18 cellular contexts compared by ENCODE assay signal in the genomic region with DNA sequence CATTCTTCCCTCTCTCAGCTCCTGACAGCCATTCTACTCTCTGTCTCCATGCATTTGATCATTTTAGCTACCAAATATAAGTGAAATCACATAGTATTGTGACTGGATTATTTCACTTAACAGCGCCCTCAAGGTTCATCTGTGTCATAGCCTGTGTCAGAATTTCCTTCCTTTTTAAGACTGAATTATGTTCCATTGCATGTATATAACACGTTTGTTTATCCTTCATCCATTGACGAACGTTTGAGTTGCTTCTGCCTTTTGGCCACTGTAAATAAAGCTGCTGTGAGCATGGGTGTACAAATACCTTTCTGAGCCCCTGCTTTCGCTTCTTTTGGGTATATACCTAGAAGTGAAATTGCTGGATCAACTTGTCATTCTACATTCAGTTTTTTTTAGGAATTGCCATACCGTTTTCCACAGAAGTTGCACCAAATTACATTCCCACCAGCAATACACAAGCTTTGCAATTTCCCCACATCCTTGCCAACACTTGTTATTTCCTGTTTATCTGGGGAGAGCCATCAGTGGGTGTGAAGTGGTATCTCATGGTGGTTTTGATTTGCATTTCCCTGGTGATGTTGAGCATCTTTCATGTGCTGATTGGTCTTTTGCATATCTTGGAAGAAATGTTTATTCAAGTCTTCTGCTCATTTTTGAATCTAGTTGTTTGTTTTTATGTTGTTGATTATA. TPM values are rescaled to one million over a fixed set of nuclear protein-coding genes. Genes with fewer than 3 reads are reported as not detected.
DNase-seq lines count a peak whose midpoint lies in the region; ATAC-seq and TF ChIP-seq lines count a peak whose summit lies in the region.
"Had no signal": no experiment of that assay in that cellular context is flagged by ENCODE, and none has a peak within 500 bp of the region (broad histone marks: within the 10 kb centered on the region; RNA-seq: fewer than 3 reads in every experiment).

No MANE protein-coding gene starts in this region.

- peaks cover 5% of the 10 kb centered on the region for H3K4me1 Mint-ChIP-seq in activated T-cell treated with anti-CD3 and anti-CD28 coated beads, Interleukin-2, amount 50 U/mL, for 72 hours (ENCODE audit: low read depth)
- peaks cover 16% of the 10 kb centered on the region for H3K4me1 Mint-ChIP-seq in activated T-cell treated with anti-CD3 and anti-CD28 coated beads, Interleukin-2, amount 50 U/mL, for 4 hours (ENCODE audit: low read depth)
- H3K4me1 Mint-ChIP-seq in T-helper 2 cell treated with Interferon-gamma antibody and Interleukin-4, amounts not matched to agents 5 μg/mL and 100 μg/mL, for 36 hours (ENCODE audit: low read depth): peaks cover 15% of the 10 kb centered on the region
- H3K4me1 Mint-ChIP-seq in stimulated activated effector memory CD8-positive, alpha-beta T cell treated with anti-CD3 and anti-CD28 coated beads, Interleukin-12 subunit alpha, Interleukin-12 subunit beta, amount 100 ng/mL, for 72 hours: peaks cover 36% of the 10 kb centered on the region

- DNase-seq in activated T-cell treated with anti-CD3 and anti-CD28 coated beads, Interleukin-2, amount 50 U/mL, for 72 hours: no peak
- no peak for DNase-seq in activated T-cell treated with anti-CD3 and anti-CD28 coated beads, Interleukin-2, amount 50 U/mL, for 4 hours
- no peak for DNase-seq in T-helper 2 cell treated with Interferon-gamma antibody and Interleukin-4, amounts not matched to agents 5 μg/mL and 100 μg/mL, for 36 hours (ENCODE audit: low spot score)
- DNase-seq in stimulated activated effector memory CD8-positive, alpha-beta T cell treated with anti-CD3 and anti-CD28 coated beads, Interleukin-12 subunit alpha, Interleukin-12 subunit beta, amount 100 ng/mL, for 72 hours (ENCODE audit: low spot score in 2 of 2): no peak
- no peak for DNase-seq in OCI-LY7 (ENCODE audit: low spot score)
- no peak for DNase-seq in NCI-H2029 treated with DMSO at 0.1 percent for 48 hours (lab: John Stamatoyannopoulos, UW)
- no peak for DNase-seq in omental fat pad (ENCODE audit: low spot score)
- DNase-seq: ACHN; Calu3; cortex of kidney; mesenchymal stem cell; NCI-H2171; NCI-H82; right cardiac atrium; stimulated activated CD4-positive, alpha-beta T cell treated with anti-CD3 and anti-CD28 coated beads, Interleukin-1b, Interleukin-23, amount 100 ng/mL, for 48 hours had no signal

- no peak overlapping the region for H3K4me3 ChIP-seq in OCI-LY7 (ENCODE audit: low read depth, low read length, poor library complexity, severe bottlenecking)
- H3K4me3 ChIP-seq: thyroid gland had no signal

- H3K36me3 Mint-ChIP-seq in activated T-cell treated with anti-CD3 and anti-CD28 coated beads, Interleukin-2, amount 50 U/mL, for 72 hours (ENCODE audit: insufficient read depth in 2 of 2): no peaks in the 10 kb centered on the region
- H3K36me3 Mint-ChIP-seq in activated T-cell treated with anti-CD3 and anti-CD28 coated beads, Interleukin-2, amount 50 U/mL, for 4 hours (ENCODE audit: insufficient read depth): no peaks in the 10 kb centered on the region
- H3K36me3 Mint-ChIP-seq in T-helper 2 cell treated with Interferon-gamma antibody and Interleukin-4, amounts not matched to agents 5 μg/mL and 100 μg/mL, for 36 hours (ENCODE audit: low read depth): no peaks in the 10 kb centered on the region
- no peaks in the 10 kb centered on the region for H3K36me3 Mint-ChIP-seq in stimulated activated effector memory CD8-positive, alpha-beta T cell treated with anti-CD3 and anti-CD28 coated beads, Interleukin-12 subunit alpha, Interleukin-12 subunit beta, amount 100 ng/mL, for 72 hours

- H3K79me2 ChIP-seq in OCI-LY7 (ENCODE audit: insufficient read depth, low read depth, low read length): no peaks in the 10 kb centered on the region

- no peaks in the 10 kb centered on the region for H3K9me2 ChIP-seq in OCI-LY7 (ENCODE audit: insufficient read depth, low read length)

- POLR2A ChIA-PET in OCI-LY7 (lab: Charles Lee): no interaction called here

- no peaks in the 10 kb centered on the region for H3K4me1 ChIP-seq in OCI-LY7 (ENCODE audit: insufficient read depth, low read length, poor library complexity, severe bottlenecking)

- TF ChIP-seq CTCF in OCI-LY7 (conservative IDR thresholded peaks at IDR 0.05; ENCODE audit: low read length): no peak
- TF ChIP-seq CTCF in omental fat pad (IDR thresholded peaks at IDR 0.05): no peak

- H3K9me3 ChIP-seq in OCI-LY7 (ENCODE audit: low read length): no peaks in the 10 kb centered on the region
- H3K9me3 ChIP-seq: thyroid gland had no signal

- H2AFZ ChIP-seq in OCI-LY7 (ENCODE audit: low read length): no peak overlapping the region

- intact Hi-C loops in OCI-LY7 (cut with micrococcal nuclease; ENCODE audit: unreplicated experiment): no loop called here

- H4K20me1 ChIP-seq in OCI-LY7 (ENCODE audit: insufficient read depth, low read length): no peaks in the 10 kb centered on the region

- H3K27me3 Mint-ChIP-seq in activated T-cell treated with anti-CD3 and anti-CD28 coated beads, Interleukin-2, amount 50 U/mL, for 72 hours (ENCODE audit: low read depth): no peaks in the 10 kb centered on the region
- H3K27me3 Mint-ChIP-seq in activated T-cell treated with anti-CD3 and anti-CD28 coated beads, Interleukin-2, amount 50 U/mL, for 4 hours (ENCODE audit: low read depth): no peaks in the 10 kb centered on the region
- peaks cover 4% of the 10 kb centered on the region for H3K27me3 Mint-ChIP-seq in T-helper 2 cell treated with Interferon-gamma antibody and Interleukin-4, amounts not matched to agents 5 μg/mL and 100 μg/mL, for 36 hours (ENCODE audit: low read depth)

- CTCF ChIA-PET in OCI-LY7 (lab: Charles Lee; ENCODE audit: unreplicated experiment): no interaction called here

- peak overlapping the region in 1 of 2 donors; percentile 14 for H3K4me3 Mint-ChIP-seq in activated T-cell treated with anti-CD3 and anti-CD28 coated beads, Interleukin-2, amount 50 U/mL, for 72 hours
- no peak overlapping the region for H3K4me3 Mint-ChIP-seq in activated T-cell treated with anti-CD3 and anti-CD28 coated beads, Interleukin-2, amount 50 U/mL, for 4 hours
- peak overlapping the region; percentile 15 for H3K4me3 Mint-ChIP-seq in T-helper 2 cell treated with Interferon-gamma antibody and Interleukin-4, amounts not matched to agents 5 μg/mL and 100 μg/mL, for 36 hours
- H3K4me3 Mint-ChIP-seq in stimulated activated effector memory CD8-positive, alpha-beta T cell treated with anti-CD3 and anti-CD28 coated beads, Interleukin-12 subunit alpha, Interleukin-12 subunit beta, amount 100 ng/mL, for 72 hours: peak overlapping the region; percentile 52

- H3K9me3 Mint-ChIP-seq in activated T-cell treated with anti-CD3 and anti-CD28 coated beads, Interleukin-2, amount 50 U/mL, for 72 hours: no peaks in the 10 kb centered on the region
- H3K9me3 Mint-ChIP-seq in activated T-cell treated with anti-CD3 and anti-CD28 coated beads, Interleukin-2, amount 50 U/mL, for 4 hours: peaks cover 4% of the 10 kb centered on the region
- H3K9me3 Mint-ChIP-seq in T-helper 2 cell treated with Interferon-gamma antibody and Interleukin-4, amounts not matched to agents 5 μg/mL and 100 μg/mL, for 36 hours: no peaks in the 10 kb centered on the region
- H3K9me3 Mint-ChIP-seq in stimulated activated effector memory CD8-positive, alpha-beta T cell treated with anti-CD3 and anti-CD28 coated beads, Interleukin-12 subunit alpha, Interleukin-12 subunit beta, amount 100 ng/mL, for 72 hours: no peaks in the 10 kb centered on the region

- H3K4me2 ChIP-seq in OCI-LY7 (ENCODE audit: low read length): no peak overlapping the region

- BruUV-seq in OCI-LY7 (replicated peaks; lab: Mats Ljungman, UMichigan): no TSS peak

- H3K27ac Mint-ChIP-seq in activated T-cell treated with anti-CD3 and anti-CD28 coated beads, Interleukin-2, amount 50 U/mL, for 72 hours: peak overlapping the region; percentile 31
- peak overlapping the region; percentile 62 for H3K27ac Mint-ChIP-seq in T-helper 2 cell treated with Interferon-gamma antibody and Interleukin-4, amounts not matched to agents 5 μg/mL and 100 μg/mL, for 36 hours
- peak overlapping the region; percentile 80 for H3K27ac Mint-ChIP-seq in stimulated activated effector memory CD8-positive, alpha-beta T cell treated with anti-CD3 and anti-CD28 coated beads, Interleukin-12 subunit alpha, Interleukin-12 subunit beta, amount 100 ng/mL, for 72 hours

- ATAC-seq in activated T-cell treated with anti-CD3 and anti-CD28 coated beads, Interleukin-2, amount 50 U/mL, for 72 hours (replicated peaks in 1 of 2): peak in 1 of 2 donors; percentile 58
- ATAC-seq in activated T-cell treated with anti-CD3 and anti-CD28 coated beads, Interleukin-2, amount 50 U/mL, for 4 hours: no peak
- ATAC-seq in HG02798 (IDR thresholded peaks at IDR 0.05; ENCODE audit: poor library complexity, unreplicated experiment) (peak; percentile 45), omental fat pad (ENCODE audit: low FRiP score) (no peak)
- ATAC-seq in stimulated activated effector memory CD8-positive, alpha-beta T cell treated with anti-CD3 and anti-CD28 coated beads, Interleukin-12 subunit alpha, Interleukin-12 subunit beta, amount 100 ng/mL, for 72 hours: peak; percentile 81
- ATAC-seq: esophagus mucosa, right cardiac atrium had no signal

- H3K27ac ChIP-seq in OCI-LY7 (ENCODE audit: low read depth, low read length, poor library complexity, severe bottlenecking): no peak overlapping the region
- H3K27ac ChIP-seq: thyroid gland had no signal

- no peaks in the 10 kb centered on the region for H3K36me3 ChIP-seq in OCI-LY7 (ENCODE audit: insufficient read depth, low read length)
- H3K36me3 ChIP-seq: thyroid gland had no signal

RNA-seq across cellular contexts. Expression of a gene that starts 17.5 kb away (rescaled TPM):
- 1 to 10 TPM; 1.1 to 2.4 TPM for total RNA-seq in activated T-cell treated with anti-CD3 and anti-CD28 coated beads, Interleukin-2, amount 50 U/mL, for 72 hours
- total RNA-seq in activated T-cell treated with anti-CD3 and anti-CD28 coated beads, Interleukin-2, amount 50 U/mL, for 4 hours: 10 to 100 TPM in 2 of 3 donors, 1 to 10 TPM in 1; 8.3 to 13.1 (median 10.2) TPM
- not detected in 2 replicates for total RNA-seq in OCI-LY7 (2014; rRNA removed; shearing (Covaris generic))
- not detected in 2 replicates for total RNA-seq in OCI-LY7 (2022)
- total RNA-seq in omental fat pad: 1 to 10 TPM; 1.8 to 5.5 (median 2.4) TPM

Comparison
In these comparisons a context has a peak if more than half of its experiments do, and no peak if none do; other contexts are left out.
1. ATAC-seq: peak in HG02798 (single experiment) and stimulated activated effector memory CD8-positive, alpha-beta T cell treated with anti-CD3 and anti-CD28 coated beads, Interleukin-12 subunit alpha, Interleukin-12 subunit beta, amount 100 ng/mL, for 72 hours (single experiment); none in activated T-cell treated with anti-CD3 and anti-CD28 coated beads, Interleukin-2, amount 50 U/mL, for 4 hours (0 of 2) and omental fat pad (single experiment).
2. Peak in every context shown above with its lines, with median percentiles within 50 percentile points of each other: H3K27ac Mint-ChIP-seq.